ENCODE assay signal across 10 cellular contexts in the genomic region with DNA sequence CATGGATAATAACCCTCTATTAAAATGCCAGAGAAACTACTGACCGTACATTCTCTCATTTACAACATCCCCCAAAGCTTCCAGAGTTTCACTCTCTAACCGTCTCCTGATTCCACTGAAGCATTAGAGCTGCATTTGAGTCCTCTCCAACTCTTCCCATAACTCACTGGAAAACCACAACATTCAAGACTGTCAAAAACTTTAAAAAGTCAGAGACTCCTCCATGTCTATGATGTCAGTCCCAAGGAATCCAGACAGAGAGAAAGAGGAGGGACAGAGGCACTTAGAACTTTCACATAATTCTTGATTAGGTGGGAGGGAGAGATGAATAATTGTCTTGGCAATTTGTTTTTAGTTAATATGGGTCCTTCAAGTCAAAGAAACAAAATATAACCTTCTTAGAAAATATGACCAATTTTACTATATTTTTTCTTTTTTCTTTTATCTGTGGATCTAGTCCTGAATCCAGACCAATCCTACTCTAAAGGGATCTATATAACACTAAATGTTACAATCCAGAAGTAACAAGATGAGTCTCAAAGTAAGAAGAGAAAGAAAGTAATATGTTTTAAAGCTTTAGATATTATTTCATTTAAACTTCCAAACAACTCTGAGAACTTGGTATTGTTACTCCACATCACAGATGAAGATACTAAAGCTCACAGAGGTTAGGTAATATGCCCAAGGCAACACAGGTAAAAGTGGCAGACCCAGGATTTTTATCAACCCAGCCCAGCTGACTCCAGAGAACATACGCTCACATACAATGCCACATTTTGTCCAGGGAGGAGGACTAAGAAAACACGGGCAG. TPM values are rescaled to one million over a fixed set of nuclear protein-coding genes. Genes with fewer than 3 reads are reported as not detected.
DNase-seq lines count a peak whose midpoint lies in the region; ATAC-seq and TF ChIP-seq lines count a peak whose summit lies in the region.
"Had no signal": no experiment of that assay in that cellular context is flagged by ENCODE, and none has a peak within 500 bp of the region (broad histone marks: within the 10 kb centered on the region; RNA-seq: fewer than 3 reads in every experiment).

No MANE protein-coding gene starts in this region.

- H3K4me1 ChIP-seq in neural progenitor cell (no peaks in the 10 kb centered on the region), spleen (peaks cover 0 to 14% (median 0%) of the 10 kb centered on the region in 6 donors)

- no peaks in the 10 kb centered on the region for H3K36me3 ChIP-seq in neural progenitor cell
- H3K36me3 ChIP-seq in spleen: peaks cover 0 to 6% (median 0%) of the 10 kb centered on the region in 6 donors

- H2AFZ ChIP-seq in neural progenitor cell (replicated peaks): no peak overlapping the region

- no peak overlapping the region for H3K4me2 ChIP-seq in neural progenitor cell

- DNase-seq in AG04449 (ENCODE audit: low read depth, low spot score) (peak; percentile 75), LHCN-M2 (ENCODE audit: low read depth) (peak; percentile 83), epithelial cell of esophagus (ENCODE audit: low read depth) (peak; percentile 36), neural progenitor cell (ENCODE audit: low spot score) (no peak), GF-D8 (lab: John Stamatoyannopoulos, UW) (no peak), spleen (no peak)
- DNase-seq in activated T-cell treated with anti-CD3 and anti-CD28 coated beads, Interleukin-2, amount 50 U/mL, for 1 hour: no peak
- no peak for DNase-seq in stimulated activated naive CD8-positive, alpha-beta T cell treated with anti-CD3 and anti-CD28 coated beads, Interleukin-15, amount 100 ng/mL, for 72 hours
- DNase-seq: activated naive CD4-positive, alpha-beta T cell had no signal

- H3K36me3 Mint-ChIP-seq in neural progenitor cell: peaks cover 10% of the 10 kb centered on the region

- peaks cover 5% of the 10 kb centered on the region for H3K4me1 Mint-ChIP-seq in neural progenitor cell
- H3K4me1 Mint-ChIP-seq in stimulated activated naive CD8-positive, alpha-beta T cell treated with anti-CD3 and anti-CD28 coated beads, Interleukin-15, amount 100 ng/mL, for 72 hours: peaks cover 6% of the 10 kb centered on the region

- H3K27ac Mint-ChIP-seq in neural progenitor cell: peak overlapping the region; percentile 9
- H3K27ac Mint-ChIP-seq in stimulated activated naive CD8-positive, alpha-beta T cell treated with anti-CD3 and anti-CD28 coated beads, Interleukin-15, amount 100 ng/mL, for 72 hours: no peak overlapping the region

- CTCF ChIA-PET in AG04449 (lab: Yijun Ruan, JAX): interaction anchor here (0.6 to 1.5 kb wide), 6 partner anchors 18 to 1528 kb away, joined by 3 to 6 read pairs (median 3); partner anchors contain the start of gene OTUD7B

- no peak overlapping the region for H3K4me3 Mint-ChIP-seq in neural progenitor cell
- no peak overlapping the region for H3K4me3 Mint-ChIP-seq in stimulated activated naive CD8-positive, alpha-beta T cell treated with anti-CD3 and anti-CD28 coated beads, Interleukin-15, amount 100 ng/mL, for 72 hours

- no peaks in the 10 kb centered on the region for H3K9me3 ChIP-seq in neural progenitor cell (ENCODE audit: low read depth)
- H3K9me3 ChIP-seq in spleen: no peaks in the 10 kb centered on the region

- POLR2A ChIA-PET in AG04449 (lab: Yijun Ruan, JAX): interaction anchor here (0.7 to 1.4 kb wide), 2 partner anchors 9 to 24 kb away, joined by 3 read pairs; partner anchors contain the start of gene OTUD7B

- H3K27me3 ChIP-seq in neural progenitor cell (no peaks in the 10 kb centered on the region), spleen (replicated peaks in 1 of 7) (peaks cover 0 to 46% (median 0%) of the 10 kb centered on the region in 7 donors)

- H3K4me3 ChIP-seq in AG04449 (ENCODE audit: low read depth, low read length): no peak overlapping the region; the same call in 1 of the 2 replicates
- no peak overlapping the region for H3K4me3 ChIP-seq in epithelial cell of esophagus (ENCODE audit: low read length)
- H3K4me3 ChIP-seq in neural progenitor cell: no peak overlapping the region
- no peak overlapping the region for H3K4me3 ChIP-seq in spleen

- H3K9ac ChIP-seq in neural progenitor cell: no peak overlapping the region

- H3F3A ChIP-seq in neural progenitor cell (ENCODE audit: low read depth): no peaks in the 10 kb centered on the region

- no peak for ATAC-seq in stimulated activated naive CD8-positive, alpha-beta T cell treated with anti-CD3 and anti-CD28 coated beads, Interleukin-15, amount 100 ng/mL, for 72 hours

- 79 to 89% (median 82%) methylated on average over 4 of the region's 4 CpGs for WGBS in spleen, 5 donors

- intact Hi-C loops in spleen (cut with DNase I; ENCODE audit: low total_unique reads): no loop called here

- no peak for TF ChIP-seq POLR2A in spleen (IDR thresholded peaks at IDR 0.05)

- TF ChIP-seq CTCF in AG04449 (IDR thresholded peaks at IDR 0.05; ENCODE audit: insufficient read depth, low read length, missing control alignments) (no peak), epithelial cell of esophagus (IDR thresholded peaks at IDR 0.05; ENCODE audit: insufficient read depth, low read depth, low read length, missing control alignments) (no peak), neural progenitor cell (IDR thresholded peaks at IDR 0.05) (no peak), spleen (IDR thresholded peaks at IDR 0.05 in 8 of 11, conservative IDR thresholded peaks at IDR 0.05 in 3 of 11) (no peak)

- peaks cover 67% of the 10 kb centered on the region for H3K79me2 ChIP-seq in neural progenitor cell (ENCODE audit: low read depth)

- H3K27me3 Mint-ChIP-seq in neural progenitor cell (ENCODE audit: insufficient read depth, low read depth): no peaks in the 10 kb centered on the region
- H3K27me3 Mint-ChIP-seq in stimulated activated naive CD8-positive, alpha-beta T cell treated with anti-CD3 and anti-CD28 coated beads, Interleukin-15, amount 100 ng/mL, for 72 hours: no peaks in the 10 kb centered on the region

- peaks cover 30% of the 10 kb centered on the region for H4K20me1 ChIP-seq in neural progenitor cell (ENCODE audit: low read depth)

- no peaks in the 10 kb centered on the region for H3K9me3 Mint-ChIP-seq in neural progenitor cell
- no peaks in the 10 kb centered on the region for H3K9me3 Mint-ChIP-seq in stimulated activated naive CD8-positive, alpha-beta T cell treated with anti-CD3 and anti-CD28 coated beads, Interleukin-15, amount 100 ng/mL, for 72 hours

- H3K27ac ChIP-seq in neural progenitor cell (no peak overlapping the region), spleen (peak overlapping the region in 4 of 8 donors; percentile 2 to 39 (median 22))
- H3K27ac ChIP-seq: C4-2B had no signal

RNA-seq across cellular contexts. Expression of gene OTUD7B, which starts 23.8 kb away (rescaled TPM):
- total RNA-seq in LHCN-M2 (2014; rRNA removed): 12.0 and 12.1 TPM in 2 replicates
- polyA plus RNA-seq in LHCN-M2 (2012): 6.6 TPM
- total RNA-seq in neural progenitor cell (ENCODE audit: low replicate concordance): 10.7 and 15.5 TPM in 2 replicates
- total RNA-seq in spleen: 10 to 100 TPM; 10.2 to 20.5 (median 14.2) TPM
- 1 to 10 TPM in 1 of 3 donors, under 1 TPM in 2; 0.70 to 2.9 (median 0.78) TPM for polyA plus RNA-seq in spleen

RNA-seq across cellular contexts. Expression of gene MTMR11, which starts 50.0 kb away (rescaled TPM):
- total RNA-seq in LHCN-M2 (2014; rRNA removed) (6.0 and 7.6 TPM in 2 replicates), neural progenitor cell (ENCODE audit: low replicate concordance) (3.8 and 11.3 TPM in 2 replicates), spleen (10 to 100 TPM in 2 of 7 donors, 1 to 10 TPM in 5; 4.4 to 16.2 (median 6.6) TPM)
- 8.3 TPM for polyA plus RNA-seq in LHCN-M2 (2012)
- polyA plus RNA-seq in spleen: 1 to 10 TPM; 1.4 to 3.3 (median 2.1) TPM

RNA-seq across cellular contexts. Expression of gene SF3B4, which starts 59.1 kb away (rescaled TPM):
- total RNA-seq in LHCN-M2 (2014; rRNA removed) (25.4 and 28.9 TPM in 2 replicates), neural progenitor cell (ENCODE audit: low replicate concordance) (26.1 and 26.4 TPM in 2 replicates), spleen (10 to 100 TPM; 17.6 to 43.8 (median 40.5) TPM)
- polyA plus RNA-seq in LHCN-M2 (2012): 85.2 TPM
- 10 to 100 TPM; 19.7 to 27.8 (median 24.6) TPM for polyA plus RNA-seq in spleen

Comparison
In these comparisons a context has a peak if more than half of its experiments do, and no peak if none do; other contexts are left out.
1. DNase-seq: peak in AG04449 (single experiment), LHCN-M2 (single experiment) and epithelial cell of esophagus (single experiment); none in neural progenitor cell (single experiment), activated T-cell treated with anti-CD3 and anti-CD28 coated beads, Interleukin-2, amount 50 U/mL, for 1 hour (single experiment), stimulated activated naive CD8-positive, alpha-beta T cell treated with anti-CD3 and anti-CD28 coated beads, Interleukin-15, amount 100 ng/mL, for 72 hours (0 of 2), GF-D8 (single experiment) and spleen (single experiment).